In the genomic region with DNA sequence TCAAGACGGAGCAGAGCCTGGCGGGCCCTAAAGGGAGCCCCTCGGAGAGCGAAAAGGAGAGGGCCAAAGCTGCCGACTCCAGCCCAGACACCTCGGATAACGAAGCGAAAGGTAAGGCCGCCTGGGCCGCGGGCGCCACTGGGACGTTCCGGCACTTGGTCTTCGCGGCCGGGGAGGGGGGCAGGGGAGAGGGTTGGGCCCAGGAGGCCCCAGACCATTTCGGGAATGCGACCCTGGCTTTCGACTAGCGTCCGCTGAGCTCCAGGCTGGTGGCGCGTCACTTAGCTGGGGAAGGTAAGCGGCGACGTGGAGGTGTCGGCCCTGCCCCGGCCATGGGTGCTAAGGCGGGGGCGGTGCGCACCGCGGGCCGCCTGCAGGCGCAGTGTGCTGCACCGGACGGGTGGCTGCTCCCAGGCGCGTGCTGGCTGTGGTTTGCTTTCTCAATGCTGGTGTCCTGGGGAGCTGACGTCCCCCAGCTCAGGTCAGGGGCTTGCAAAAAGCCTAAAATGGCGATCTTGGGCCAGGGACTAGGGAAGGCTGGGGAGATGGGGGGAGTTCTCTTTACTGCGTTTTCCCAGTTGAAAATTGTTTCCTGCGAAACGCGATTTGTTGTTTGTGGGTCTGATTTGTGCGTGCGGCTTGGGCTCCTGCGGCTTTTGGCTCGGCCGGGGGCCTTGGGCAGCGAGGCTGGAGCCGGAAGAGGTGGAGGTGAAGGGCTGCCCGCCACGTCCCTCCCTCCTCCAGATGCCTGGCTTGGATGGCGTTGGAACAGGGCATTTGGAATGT, we compare ENCODE assay signal across 11 cellular contexts. TPM values are rescaled to one million over a fixed set of nuclear protein-coding genes. Genes with fewer than 3 reads are reported as not detected.
A peak's percentile ranks its signal among the peaks of the same experiment; 100 is the strongest.
DNase-seq lines count a peak whose midpoint lies in the region; ATAC-seq, FAIRE-seq and TF ChIP-seq lines count a peak whose summit lies in the region.
"Had no signal": no experiment of that assay in that cellular context is flagged by ENCODE, and none has a peak within 500 bp of the region (broad histone marks: within the 10 kb centered on the region; RNA-seq: fewer than 3 reads in every experiment).

No MANE protein-coding gene starts in this region.

- no peaks in the 10 kb centered on the region for H3K9me3 ChIP-seq in pancreas
- no peaks in the 10 kb centered on the region for H3K9me3 ChIP-seq in colonic mucosa

- H3K27ac ChIP-seq in pancreas: no peak overlapping the region
- no peak overlapping the region for H3K27ac ChIP-seq in colonic mucosa

- peak; percentile 78 for DNase-seq in Daoy (ENCODE audit: low read depth)
- DNase-seq in M059J (ENCODE audit: low read depth): peak; percentile 69
- no peak for DNase-seq in epithelial cell of proximal tubule (ENCODE audit: low read depth)
- peak in 1 of 6 donors; percentile 29 for DNase-seq in pancreas
- no peak for DNase-seq in NCI-H1694 treated with DMSO at 0.1 percent for 48 hours (lab: John Stamatoyannopoulos, UW)
- no peak for DNase-seq in colonic mucosa
- DNase-seq: activated CD8-positive, alpha-beta memory T cell treated with anti-CD3 and anti-CD28 coated beads for 24 hours; stimulated activated naive CD4-positive, alpha-beta T cell treated with Interleukin-2 at 50 U/mL for 16 hours had no signal

- WGBS in pancreas, 2 donors: 5% methylated on average over 56 of the region's 56 CpGs

- H3K36me3 ChIP-seq in pancreas (no peaks in the 10 kb centered on the region), colonic mucosa (no peaks in the 10 kb centered on the region)

- H3K9ac ChIP-seq in colonic mucosa (ENCODE audit: low read depth in 2 of 2, low read length in 2 of 2): peak overlapping the region in 1 of 2 donors; percentile 28

- peak; percentile 56 to 65 (median 60) for ATAC-seq in pancreas
- no peak for ATAC-seq in HG03457 (IDR thresholded peaks at IDR 0.05; ENCODE audit: unreplicated experiment)
- ATAC-seq in HG02759 (IDR thresholded peaks at IDR 0.05; ENCODE audit: unreplicated experiment): no peak

- intact Hi-C loops in pancreas (cut with DNase I) (no loop called here), colonic mucosa (cut with DNase I) (no loop called here)

- H3K4me3 ChIP-seq in epithelial cell of proximal tubule (ENCODE audit: low read depth, low read length): peak overlapping the region; percentile 98
- H3K4me3 ChIP-seq in pancreas: peak overlapping the region in 2 of 4 donors; percentile 14 to 38
- H3K4me3 ChIP-seq in colonic mucosa: no peak overlapping the region

- H3K4me1 ChIP-seq in pancreas (peaks cover 0 to 19% (median 12%) of the 10 kb centered on the region in 3 donors), colonic mucosa (no peaks in the 10 kb centered on the region)

- no peak for FAIRE-seq in pancreas (lab: Jason Lieb, UNC)
- FAIRE-seq: GM12892 had no signal

- H3K27me3 ChIP-seq in pancreas (peaks cover 0 to 89% (median 29%) of the 10 kb centered on the region in 4 donors), colonic mucosa (peaks cover 93% of the 10 kb centered on the region)

- TF ChIP-seq CTCF in epithelial cell of proximal tubule (conservative IDR thresholded peaks at IDR 0.05; ENCODE audit: low read depth, low read length): peak; percentile 15
- TF ChIP-seq CTCF in pancreas (IDR thresholded peaks at IDR 0.05): no peak
- no peak for TF ChIP-seq CTCF in colonic mucosa (IDR thresholded peaks at IDR 0.05)

RNA-seq across cellular contexts. Expression of a gene that starts 1.1 kb away (rescaled TPM):
- 5.3 and 18.7 TPM in 2 replicates for total RNA-seq in Daoy (2014; rRNA removed; shearing (Covaris generic))
- total RNA-seq in M059J (2014; rRNA removed; shearing (Covaris generic)): 15.0 and 15.3 TPM in 2 replicates
- total RNA-seq in epithelial cell of proximal tubule: 9.5 and 15.7 TPM in 2 replicates
- under 1 TPM in 1 of 6 donors, not detected in 5; 0.08 TPM for total RNA-seq in pancreas
- polyA plus RNA-seq in pancreas: under 1 TPM in 1 of 2 donors, not detected in 1; 0.16 TPM
- total RNA-seq in colonic mucosa: not detected

RNA-seq across cellular contexts. Expression of a gene that starts 11.3 kb away (rescaled TPM):
- 1.5 and 2.2 TPM in 2 replicates for total RNA-seq in Daoy (2014; rRNA removed; shearing (Covaris generic))
- total RNA-seq in M059J (2014; rRNA removed; shearing (Covaris generic)): 5.0 and 7.4 TPM in 2 replicates
- 0.14 TPM in 1 of 2 replicates, not detected in the other for total RNA-seq in epithelial cell of proximal tubule
- total RNA-seq in pancreas: not detected
- polyA plus RNA-seq in pancreas: not detected
- total RNA-seq in colonic mucosa: not detected

RNA-seq across cellular contexts. Expression of a gene that starts 13.2 kb away (rescaled TPM):
- total RNA-seq in Daoy (2014; rRNA removed; shearing (Covaris generic)): 1.5 and 2.6 TPM in 2 replicates
- 1.7 and 1.9 TPM in 2 replicates for total RNA-seq in M059J (2014; rRNA removed; shearing (Covaris generic))
- 0.51 and 1.0 TPM in 2 replicates for total RNA-seq in epithelial cell of proximal tubule
- not detected for total RNA-seq in pancreas
- not detected for polyA plus RNA-seq in pancreas
- not detected for total RNA-seq in colonic mucosa

RNA-seq across cellular contexts. Expression of a gene that starts 13.9 kb away (rescaled TPM):
- 7.3 and 12.6 TPM in 2 replicates for total RNA-seq in Daoy (2014; rRNA removed; shearing (Covaris generic))
- 4.9 and 5.7 TPM in 2 replicates for total RNA-seq in M059J (2014; rRNA removed; shearing (Covaris generic))
- total RNA-seq in epithelial cell of proximal tubule (9.9 and 11.0 TPM in 2 replicates), pancreas (under 1 TPM in 1 of 6 donors, not detected in 5; 0.19 TPM), colonic mucosa (not detected)
- polyA plus RNA-seq in pancreas: under 1 TPM; 0.26 to 0.27 TPM

RNA-seq across cellular contexts. Expression of a gene that starts 22.7 kb away (rescaled TPM):
- total RNA-seq in Daoy (2014; rRNA removed; shearing (Covaris generic)): 1.4 and 1.9 TPM in 2 replicates
- total RNA-seq in M059J (2014; rRNA removed; shearing (Covaris generic)): 0.84 and 1.2 TPM in 2 replicates
- total RNA-seq in epithelial cell of proximal tubule: 1.3 and 1.4 TPM in 2 replicates
- total RNA-seq in pancreas: not detected
- not detected for polyA plus RNA-seq in pancreas
- not detected for total RNA-seq in colonic mucosa

Comparison
In these comparisons a context has a peak if more than half of its experiments do, and no peak if none do; other contexts are left out.
1. DNase-seq: peak in Daoy (single experiment) and M059J (single experiment); none in epithelial cell of proximal tubule (single experiment), NCI-H1694 treated with DMSO at 0.1 percent for 48 hours (single experiment) and colonic mucosa (single experiment).
2. ATAC-seq: peak in pancreas (4 of 4); none in HG03457 (single experiment) and HG02759 (single experiment).